ENCODE assay signal across 26 cellular contexts in genomic region chr12:108131035-108131434, GRCh38. TPM values are rescaled to one million over a fixed set of nuclear protein-coding genes. Genes with fewer than 3 reads are reported as not detected.
"Had no signal": no experiment of that assay in that cellular context is flagged by ENCODE, and none has a peak within 500 bp of the region (broad histone marks: within the 10 kb centered on the region; RNA-seq: fewer than 3 reads in every experiment).

No MANE protein-coding gene starts in this region.

- H3K4me2 ChIP-seq: smooth muscle cell had no signal

- H3K27me3 ChIP-seq: uterus had no signal

- H3K36me3 ChIP-seq: stomach, suprapubic skin, tibial nerve, uterus had no signal

- H3K4me1 Mint-ChIP-seq: activated CD4-positive, alpha-beta T cell treated with anti-CD3 and anti-CD28 coated beads, Interleukin-2, amount 10 ng/mL, durations not matched to agents 7 days and 5 days; activated T-helper 17 cell treated with anti-CD3 and anti-CD28 coated beads, Interleukin-2, amount 50 U/mL, for 72 hours had no signal

- H3K79me2 ChIP-seq: parathyroid adenoma had no signal

- H3K9ac ChIP-seq: parathyroid adenoma had no signal

- H3K9me3 ChIP-seq: psoas muscle, suprapubic skin, uterus had no signal

- H2AFZ ChIP-seq: parathyroid adenoma had no signal

- H3K4me3 Mint-ChIP-seq: activated CD4-positive, alpha-beta T cell treated with anti-CD3 and anti-CD28 coated beads, Interleukin-2, amount 10 ng/mL, durations not matched to agents 7 days and 5 days; activated CD8-positive, alpha-beta T cell treated with anti-CD3 and anti-CD28 coated beads for 36 hours; activated T-cell treated with anti-CD3 and anti-CD28 coated beads, Interleukin-2, amount 50 U/mL, for 4 hours; activated T-helper 17 cell treated with anti-CD3 and anti-CD28 coated beads, Interleukin-2, amount 50 U/mL, for 72 hours; mesothelial cell of epicardium; stimulated activated naive B cell treated with anti-CD40 and anti-IgM and Interleukin-4, amounts not matched to agents 10 μg/mL and 1 μg/mL and 100 μg/mL, for 72 hours; T-helper 17 cell had no signal

- H3K4me3 ChIP-seq: psoas muscle, smooth muscle cell, stomach, suprapubic skin, uterus had no signal

- DNase-seq: activated CD4-positive, alpha-beta T cell treated with anti-CD3 and anti-CD28 coated beads, Interleukin-2, amount 10 ng/mL, durations not matched to agents 7 days and 5 days; activated CD4-positive, CD25-positive, alpha-beta regulatory T cell treated with anti-CD3 and anti-CD28 coated beads, Interleukin-2, amount 50 U/mL, for 72 hours; activated CD8-positive, alpha-beta T cell treated with anti-CD3 and anti-CD28 coated beads for 36 hours; activated gamma-delta T cell treated with Interleukin-2 at 50 U/mL for 16 hours; activated naive CD4-positive, alpha-beta T cell treated with anti-CD3 and anti-CD28 coated beads, Interleukin-2, amount 50 U/mL, for 16 hours; activated T-cell treated with anti-CD3 and anti-CD28 coated beads, Interleukin-2, amount 50 U/mL, for 4 hours; amniotic stem cell; naive B cell; occipital lobe; psoas muscle; stimulated activated CD4-positive, alpha-beta T cell treated with anti-CD3 and anti-CD28 coated beads, Interleukin-1b, Interleukin-23, amount 100 ng/mL, for 48 hours; stimulated activated CD4-positive, alpha-beta T cell treated with anti-CD3 and anti-CD28 coated beads, Interleukin-4, amount 100 ng/mL, for 4 hours; stimulated activated CD8-positive, alpha-beta memory T cell treated with anti-CD3 and anti-CD28 coated beads, Interleukin-4, amount 100 ng/mL, for 48 hours; stimulated activated naive B cell treated with anti-CD40 and anti-IgM and Interleukin-4, amounts not matched to agents 10 μg/mL and 1 μg/mL and 100 μg/mL, for 72 hours; stomach; T-helper 17 cell; uterus had no signal

- H3K36me3 Mint-ChIP-seq: mesothelial cell of epicardium; stimulated activated naive B cell treated with anti-CD40 and anti-IgM and Interleukin-4, amounts not matched to agents 10 μg/mL and 1 μg/mL and 100 μg/mL, for 72 hours had no signal

- H3K9me3 Mint-ChIP-seq: activated CD4-positive, alpha-beta T cell treated with anti-CD3 and anti-CD28 coated beads, Interleukin-2, amount 10 ng/mL, durations not matched to agents 7 days and 5 days; activated CD8-positive, alpha-beta T cell treated with anti-CD3 and anti-CD28 coated beads for 36 hours; activated T-helper 17 cell treated with anti-CD3 and anti-CD28 coated beads, Interleukin-2, amount 50 U/mL, for 72 hours; mesothelial cell of epicardium; neural crest cell had no signal

- H3K27ac Mint-ChIP-seq: activated CD4-positive, alpha-beta T cell treated with anti-CD3 and anti-CD28 coated beads, Interleukin-2, amount 10 ng/mL, durations not matched to agents 7 days and 5 days; activated CD8-positive, alpha-beta T cell treated with anti-CD3 and anti-CD28 coated beads for 36 hours; activated T-helper 17 cell treated with anti-CD3 and anti-CD28 coated beads, Interleukin-2, amount 50 U/mL, for 72 hours; mesothelial cell of epicardium; naive B cell; stimulated activated naive B cell treated with anti-CD40 and anti-IgM and Interleukin-4, amounts not matched to agents 10 μg/mL and 1 μg/mL and 100 μg/mL, for 72 hours; T-helper 17 cell had no signal

- H3K27ac ChIP-seq: parathyroid adenoma, psoas muscle, suprapubic skin had no signal

- H3K4me1 ChIP-seq: psoas muscle, uterus had no signal

- ATAC-seq: activated CD8-positive, alpha-beta T cell treated with anti-CD3 and anti-CD28 coated beads for 36 hours; activated T-cell treated with anti-CD3 and anti-CD28 coated beads, Interleukin-2, amount 50 U/mL, for 4 hours; activated T-helper 17 cell treated with anti-CD3 and anti-CD28 coated beads, Interleukin-2, amount 50 U/mL, for 72 hours; psoas muscle; stimulated activated naive B cell treated with anti-CD40 and anti-IgM and Interleukin-4, amounts not matched to agents 10 μg/mL and 1 μg/mL and 100 μg/mL, for 72 hours; T-helper 17 cell had no signal

RNA-seq across cellular contexts. Expression of gene WSCD2, which starts 1.9 kb away (rescaled TPM):
- total RNA-seq: activated CD4-positive, alpha-beta T cell treated with anti-CD3 and anti-CD28 coated beads, Interleukin-2, amount 10 ng/mL, durations not matched to agents 7 days and 5 days; activated CD8-positive, alpha-beta T cell treated with anti-CD3 and anti-CD28 coated beads for 36 hours; activated T-cell treated with anti-CD3 and anti-CD28 coated beads, Interleukin-2, amount 50 U/mL, for 4 hours; activated T-helper 17 cell treated with anti-CD3 and anti-CD28 coated beads, Interleukin-2, amount 50 U/mL, for 72 hours; fibroblast of lung; fibroblast of villous mesenchyme had no signal
- polyA plus RNA-seq: fibroblast of lung had no signal
